Comparison of ENCODE assay signal across 12 cellular contexts in the genomic region with DNA sequence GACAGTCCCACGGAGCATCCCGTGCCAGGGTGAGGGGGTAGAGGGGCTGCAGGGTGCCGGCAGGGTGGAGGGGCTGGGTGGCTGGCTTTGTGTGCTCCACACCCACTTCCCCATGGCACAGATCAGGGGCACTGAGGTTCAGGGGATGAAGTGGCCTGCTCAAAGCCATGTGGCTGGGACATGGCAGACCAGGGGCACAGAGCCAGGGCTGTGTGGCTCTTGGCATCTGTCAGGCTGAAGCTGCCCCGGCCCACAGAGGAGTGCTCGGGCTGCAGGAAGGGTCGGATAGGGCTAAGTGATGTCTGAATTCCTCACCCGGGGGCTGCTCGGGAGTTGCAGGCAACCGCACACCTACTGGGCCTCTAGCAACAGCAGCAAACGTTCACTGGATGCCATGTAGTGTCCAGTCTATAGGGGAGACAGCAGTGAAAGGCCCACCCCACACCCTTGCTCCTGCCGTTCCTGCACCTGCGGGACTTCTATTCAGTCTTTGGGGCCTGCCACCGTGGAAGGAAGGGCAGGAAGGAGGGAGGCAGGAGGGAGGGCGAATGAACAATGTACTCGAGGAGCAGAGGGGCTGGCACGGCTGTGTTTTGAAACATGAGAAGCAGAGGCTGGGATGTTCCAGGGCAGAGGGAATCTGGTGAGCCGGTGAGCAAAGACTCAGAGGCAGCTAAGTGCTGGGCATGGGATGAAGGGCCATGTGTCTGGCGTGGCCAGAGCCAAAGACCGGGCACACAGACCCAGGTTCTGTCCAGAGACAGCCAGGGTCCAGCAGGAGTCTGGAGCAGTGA. TPM values are rescaled to one million over a fixed set of nuclear protein-coding genes. Genes with fewer than 3 reads are reported as not detected.
DNase-seq lines count a peak whose midpoint lies in the region; ATAC-seq, FAIRE-seq and TF ChIP-seq lines count a peak whose summit lies in the region.
"Had no signal": no experiment of that assay in that cellular context is flagged by ENCODE, and none has a peak within 500 bp of the region (broad histone marks: within the 10 kb centered on the region; RNA-seq: fewer than 3 reads in every experiment).

No MANE protein-coding gene starts in this region.

- no peak for TF ChIP-seq CTCF in body of pancreas (IDR thresholded peaks at IDR 0.05)
- no peak for TF ChIP-seq CTCF in keratinocyte (optimal IDR thresholded peaks at IDR 0.05 in 1 of 3, IDR thresholded peaks at IDR 0.05 in 1 of 3, conservative IDR thresholded peaks at IDR 0.05 in 1 of 3; ENCODE audit: extremely low read depth in 1 of 3, insufficient read depth in 2 of 3, low read length in 3 of 3)
- TF ChIP-seq CTCF in esophagus muscularis mucosa (IDR thresholded peaks at IDR 0.05) = no peak

- TF ChIP-seq POLR2A in body of pancreas (IDR thresholded peaks at IDR 0.05) (no peak), esophagus muscularis mucosa (IDR thresholded peaks at IDR 0.05; ENCODE audit: low read depth) (no peak)

- peaks cover 33% of the 10 kb centered on the region for H3K4me1 ChIP-seq in body of pancreas
- peaks cover 42% of the 10 kb centered on the region for H3K4me1 ChIP-seq in keratinocyte (ENCODE audit: control insufficient read depth, extremely low read depth, insufficient read depth, low read length)
- peaks cover 0 to 11% (median 6%) of the 10 kb centered on the region in 4 donors for H3K4me1 ChIP-seq in esophagus muscularis mucosa

- 60 to 62% methylated on average over 14 to 19 of the region's 19 CpGs for WGBS in body of pancreas, 2 donors
- 59% methylated on average over 17 of the region's 19 CpGs for WGBS in esophagus muscularis mucosa

- peaks cover 0 to 3% of the 10 kb centered on the region in 2 donors for H3K36me3 ChIP-seq in body of pancreas (replicated peaks in 1 of 2; ENCODE audit: insufficient read depth in 1 of 2, low read depth in 2 of 2)
- H3K36me3 ChIP-seq in keratinocyte (ENCODE audit: control insufficient read depth in 2 of 2, extremely low read depth in 1 of 2, insufficient read depth in 2 of 2, low read length in 2 of 2) = peaks cover 8 to 28% of the 10 kb centered on the region in 2 experiments
- H3K36me3 ChIP-seq in esophagus muscularis mucosa = peaks cover 0 to 13% (median 3%) of the 10 kb centered on the region in 4 donors
- H3K36me3 ChIP-seq: neutrophil had no signal

- ATAC-seq in body of pancreas (no peak), HG03139 (IDR thresholded peaks at IDR 0.05; ENCODE audit: unreplicated experiment) (no peak)

- H3K27me3 ChIP-seq in body of pancreas (no peaks in the 10 kb centered on the region), keratinocyte (ENCODE audit: control insufficient read depth, extremely low read depth, insufficient read depth, low read length) (no peaks in the 10 kb centered on the region), esophagus muscularis mucosa (no peaks in the 10 kb centered on the region)
- H3K27me3 ChIP-seq: neutrophil had no signal

- H3K9me3 ChIP-seq in body of pancreas (no peaks in the 10 kb centered on the region), keratinocyte (ENCODE audit: control insufficient read depth, low read depth, low read length) (no peaks in the 10 kb centered on the region), esophagus muscularis mucosa (no peaks in the 10 kb centered on the region)
- H3K9me3 ChIP-seq: neutrophil had no signal

- dilution Hi-C loops in keratinocyte (cut with MboI; ENCODE audit: extremely low pct_ligation_motif_present, low sequenced_read_pairs) = no loop called here

- H3K4me2 ChIP-seq in keratinocyte (ENCODE audit: control insufficient read depth, extremely low read depth, insufficient read depth, low read depth, low read length) = no peak overlapping the region

- FAIRE-seq in keratinocyte (lab: Jason Lieb, UNC) = no peak

- no peak overlapping the region for H2AFZ ChIP-seq in keratinocyte (ENCODE audit: control insufficient read depth, low read length)

- peaks cover 2% of the 10 kb centered on the region for H4K20me1 ChIP-seq in keratinocyte (ENCODE audit: control insufficient read depth, extremely low read depth, insufficient read depth, low read length)

- H3K79me2 ChIP-seq in keratinocyte (ENCODE audit: control insufficient read depth, insufficient read depth, low read length) = peaks cover 1% of the 10 kb centered on the region

- peaks cover 12% of the 10 kb centered on the region for H3K9me1 ChIP-seq in keratinocyte (ENCODE audit: control insufficient read depth, extremely low read depth, insufficient read depth, low read length)

- peak overlapping the region in 3 of 4 donors; percentile 14 to 65 (median 32) for H3K27ac ChIP-seq in body of pancreas
- no peak overlapping the region for H3K27ac ChIP-seq in keratinocyte (ENCODE audit: control insufficient read depth, insufficient read depth, low read length)
- H3K27ac ChIP-seq in esophagus muscularis mucosa (replicated peaks in 1 of 4) = no peak overlapping the region

- TF ChIP-seq RAD21 in Ishikawa (IDR thresholded peaks at IDR 0.05; ENCODE audit: low read depth) = no peak

- TF ChIP-seq EP300 in Ishikawa (IDR thresholded peaks at IDR 0.05; ENCODE audit: borderline replicate concordance) = peak; percentile 27; the same call in 1 of the 2 replicates
- TF ChIP-seq EP300 in esophagus muscularis mucosa (IDR thresholded peaks at IDR 0.05) = no peak

- DNase-seq in AG08396 (ENCODE audit: low spot score) = peak; percentile 50
- DNase-seq in body of pancreas = no peak
- no peak for DNase-seq in keratinocyte (ENCODE audit: low read depth, low spot score)
- no peak for DNase-seq in esophagus muscularis mucosa (ENCODE audit: extremely low spot score)
- DNase-seq in activated CD4-positive, alpha-beta T cell treated with anti-CD3 and anti-CD28 coated beads, Interleukin-2, amount 50 U/mL, for 1 hour = no peak
- DNase-seq in SIG-M5 treated with dmso at 0.1 percent for 504 hours (lab: John Stamatoyannopoulos, UW; ENCODE audit: unreplicated experiment) = no peak
- DNase-seq: activated B cell treated with CpG ODN at 0.5 μM for 24 hours; activated naive CD8-positive, alpha-beta T cell treated with anti-CD3 and anti-CD28 coated beads, Interleukin-2, amount 10 ng/mL, durations not matched to agents 7 days and 5 days; C1 segment of cervical spinal cord had no signal

- H3K4me3 ChIP-seq in body of pancreas (no peak overlapping the region), keratinocyte (ENCODE audit: control insufficient read depth in 2 of 3, extremely low read depth in 1 of 3, insufficient read depth in 2 of 3, low read depth in 1 of 3, low read length in 3 of 3) (no peak overlapping the region), esophagus muscularis mucosa (no peak overlapping the region)

- intact Hi-C loops in body of pancreas (cut with DNase I) = no loop called here
- intact Hi-C loops in esophagus muscularis mucosa (cut with DNase I) = no loop called here

- peak overlapping the region; percentile 33 for H3K9ac ChIP-seq in keratinocyte (ENCODE audit: control insufficient read depth, extremely low read depth, insufficient read depth, low read length)

TF ChIP-seq in Ishikawa, 13 proteins besides CTCF, POLR2A, EP300 and RAD21:
- TF ChIP-seq, protein P1, sequence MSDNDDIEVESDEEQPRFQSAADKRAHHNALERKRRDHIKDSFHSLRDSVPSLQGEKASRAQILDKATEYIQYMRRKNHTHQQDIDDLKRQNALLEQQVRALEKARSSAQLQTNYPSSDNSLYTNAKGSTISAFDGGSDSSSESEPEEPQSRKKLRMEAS (IDR thresholded peaks at IDR 0.05) = peak; percentile 41; the same call in 1 of the 2 replicates
- TF ChIP-seq FOXM1 (IDR thresholded peaks at IDR 0.05; ENCODE audit: borderline replicate concordance, low read depth) = no peak

RNA-seq across cellular contexts. Expression of a gene that starts 15.1 kb away (rescaled TPM):
- total RNA-seq in body of pancreas (not detected), esophagus muscularis mucosa (not detected)
- polyA plus RNA-seq in keratinocyte = 0.02 to 0.04 TPM in 2 of 3 replicates, not detected in the other
- polyA plus RNA-seq in keratinocyte (2011; ENCODE audit: low read depth) = 0.07 TPM
- 0.03 TPM in 1 of 2 replicates, not detected in the other for polyA plus RNA-seq in keratinocyte (2011; cell fraction: cytosol; rRNA removed)
- polyA plus RNA-seq in keratinocyte (2011; cell fraction: nucleus; rRNA removed) = 0.08 and 0.14 TPM in 2 replicates
- 0.27 TPM in 1 of 2 replicates, not detected in the other for polyA plus RNA-seq in keratinocyte (2012; ENCODE audit: low replicate concordance)
- polyA minus RNA-seq in keratinocyte = not detected in 3 replicates
- not detected for polyA minus RNA-seq in keratinocyte (2011; cell fraction: cytosol; rRNA and poly(A)+ RNA removed)
- 0.31 and 0.32 TPM in 2 replicates for polyA minus RNA-seq in keratinocyte (2011; cell fraction: nucleus; rRNA and poly(A)+ RNA removed)
- total RNA-seq: activated B cell treated with CpG ODN at 0.5 μM for 24 hours; activated naive CD8-positive, alpha-beta T cell treated with anti-CD3 and anti-CD28 coated beads, Interleukin-2, amount 10 ng/mL, durations not matched to agents 7 days and 5 days had no signal

RNA-seq across cellular contexts. Expression of a gene that starts 37.5 kb away (rescaled TPM):
- total RNA-seq in body of pancreas (10 to 100 TPM; 11.4 to 16.5 TPM), esophagus muscularis mucosa (10 to 100 TPM in 2 of 4 donors, 1 to 10 TPM in 2; 3.7 to 16.7 (median 11.8) TPM)
- 23.2 to 29.8 TPM (median 23.7 TPM) in 3 replicates for polyA plus RNA-seq in keratinocyte
- polyA plus RNA-seq in keratinocyte (2011; ENCODE audit: low read depth) = 17.7 TPM
- polyA plus RNA-seq in keratinocyte (2011; cell fraction: cytosol; rRNA removed) = 15.2 and 25.5 TPM in 2 replicates
- polyA plus RNA-seq in keratinocyte (2011; cell fraction: nucleus; rRNA removed) = 57.1 and 69.8 TPM in 2 replicates
- 30.2 and 48.6 TPM in 2 replicates for polyA plus RNA-seq in keratinocyte (2012; ENCODE audit: low replicate concordance)
- 29.1 to 51.3 TPM (median 33.1 TPM) in 3 replicates for polyA minus RNA-seq in keratinocyte
- 58.1 TPM for polyA minus RNA-seq in keratinocyte (2011; cell fraction: cytosol; rRNA and poly(A)+ RNA removed)
- 67.7 and 69.3 TPM in 2 replicates for polyA minus RNA-seq in keratinocyte (2011; cell fraction: nucleus; rRNA and poly(A)+ RNA removed)

Comparison
In these comparisons a context has a peak if more than half of its experiments do, and no peak if none do; other contexts are left out.
1. H3K27ac ChIP-seq: peak in body of pancreas (3 of 4); none in keratinocyte (single experiment) and esophagus muscularis mucosa (0 of 4).